ENCODE assay signal across 1 cellular context in genomic region chr16:57377080-57377841, GRCh38.
A peak's percentile ranks its signal among the peaks of the same experiment; 100 is the strongest.
TF ChIP-seq lines count a peak whose summit lies in the region.

No MANE protein-coding gene starts in this region.

TF ChIP-seq in GM12878, 131 proteins besides CTCF, POLR2A, EP300 and RAD21 (continued from another document and continues in another):
- TF ChIP-seq, protein P1, sequence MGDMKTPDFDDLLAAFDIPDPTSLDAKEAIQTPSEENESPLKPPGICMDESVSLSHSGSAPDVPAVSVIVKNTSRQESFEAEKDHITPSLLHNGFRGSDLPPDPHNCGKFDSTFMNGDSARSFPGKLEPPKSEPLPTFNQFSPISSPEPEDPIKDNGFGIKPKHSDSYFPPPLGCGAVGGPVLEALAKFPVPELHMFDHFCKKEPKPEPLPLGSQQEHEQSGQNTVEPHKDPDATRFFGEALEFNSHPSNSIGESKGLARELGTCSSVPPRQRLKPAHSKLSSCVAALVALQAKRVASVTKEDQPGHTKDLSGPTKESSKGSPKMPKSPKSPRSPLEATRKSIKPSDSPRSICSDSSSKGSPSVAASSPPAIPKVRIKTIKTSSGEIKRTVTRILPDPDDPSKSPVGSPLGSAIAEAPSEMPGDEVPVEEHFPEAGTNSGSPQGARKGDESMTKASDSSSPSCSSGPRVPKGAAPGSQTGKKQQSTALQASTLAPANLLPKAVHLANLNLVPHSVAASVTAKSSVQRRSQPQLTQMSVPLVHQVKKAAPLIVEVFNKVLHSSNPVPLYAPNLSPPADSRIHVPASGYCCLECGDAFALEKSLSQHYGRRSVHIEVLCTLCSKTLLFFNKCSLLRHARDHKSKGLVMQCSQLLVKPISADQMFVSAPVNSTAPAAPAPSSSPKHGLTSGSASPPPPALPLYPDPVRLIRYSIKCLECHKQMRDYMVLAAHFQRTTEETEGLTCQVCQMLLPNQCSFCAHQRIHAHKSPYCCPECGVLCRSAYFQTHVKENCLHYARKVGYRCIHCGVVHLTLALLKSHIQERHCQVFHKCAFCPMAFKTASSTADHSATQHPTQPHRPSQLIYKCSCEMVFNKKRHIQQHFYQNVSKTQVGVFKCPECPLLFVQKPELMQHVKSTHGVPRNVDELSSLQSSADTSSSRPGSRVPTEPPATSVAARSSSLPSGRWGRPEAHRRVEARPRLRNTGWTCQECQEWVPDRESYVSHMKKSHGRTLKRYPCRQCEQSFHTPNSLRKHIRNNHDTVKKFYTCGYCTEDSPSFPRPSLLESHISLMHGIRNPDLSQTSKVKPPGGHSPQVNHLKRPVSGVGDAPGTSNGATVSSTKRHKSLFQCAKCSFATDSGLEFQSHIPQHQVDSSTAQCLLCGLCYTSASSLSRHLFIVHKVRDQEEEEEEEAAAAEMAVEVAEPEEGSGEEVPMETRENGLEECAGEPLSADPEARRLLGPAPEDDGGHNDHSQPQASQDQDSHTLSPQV (IDR thresholded peaks at IDR 0.05) = no peak
- TF ChIP-seq NBN (IDR thresholded peaks at IDR 0.05) (peak; percentile 74; the same call in 1 of the 2 replicates), PRDM15 (CRISPR knock-in tag; IDR thresholded peaks at IDR 0.05) (no peak), WRNIP1 (IDR thresholded peaks at IDR 0.05; ENCODE audit: borderline replicate concordance, low read depth, low read length) (no peak), HDGF (IDR thresholded peaks at IDR 0.05) (no peak; the same call in 1 of the 2 replicates), YY1 (IDR thresholded peaks at IDR 0.05; ENCODE audit: low read depth, low read length) (0 out of 2 replicates have a peak, but pooled peaks have one; percentile 10), ZBED1 (IDR thresholded peaks at IDR 0.05; ENCODE audit: borderline replicate concordance) (peak; percentile 95), SUZ12 (IDR thresholded peaks at IDR 0.05; ENCODE audit: unreplicated experiment) (no peak), MEF2A (IDR thresholded peaks at IDR 0.05; ENCODE audit: insufficient read depth, low read depth, low read length) (peak; percentile 70), MTA3 (IDR thresholded peaks at IDR 0.05; ENCODE audit: borderline replicate concordance, low read length) (peak; percentile 74; the same call in 1 of the 2 replicates), EGR1 (IDR thresholded peaks at IDR 0.05; ENCODE audit: borderline replicate concordance in 1 of 2, low read depth in 2 of 2, low read length in 2 of 2) (peak in 1 of 2 experiments; percentile 56; a peak in 1 of 3 replicates), HDAC6 (IDR thresholded peaks at IDR 0.05; ENCODE audit: unreplicated experiment) (no peak), ATF3 (IDR thresholded peaks at IDR 0.05; ENCODE audit: borderline replicate concordance, extremely low read depth, low read depth, low read length) (no peak), KDM1A (IDR thresholded peaks at IDR 0.05; ENCODE audit: borderline replicate concordance) (no peak), NR2C2 (IDR thresholded peaks at IDR 0.05; ENCODE audit: borderline replicate concordance, control insufficient read depth, insufficient read length, low read depth) (no peak), ZNF274 (IDR thresholded peaks at IDR 0.05; ENCODE audit: insufficient read depth, insufficient read length) (no peak), GATAD2B (conservative IDR thresholded peaks at IDR 0.05; ENCODE audit: low read depth) (peak; percentile 89), BRCA1 (IDR thresholded peaks at IDR 0.05; ENCODE audit: low read depth, low read length) (no peak), NR2F1 (conservative IDR thresholded peaks at IDR 0.05) (peak; percentile 92), NRF1 (conservative IDR thresholded peaks at IDR 0.05; ENCODE audit: low read depth, low read length) (no peak), SUPT20H (IDR thresholded peaks at IDR 0.05; ENCODE audit: borderline replicate concordance, control insufficient read depth, low read depth, low read length) (no peak), SKIL (IDR thresholded peaks at IDR 0.05; ENCODE audit: low read depth, poor library complexity, severe bottlenecking) (peak; percentile 64), HCFC1 (IDR thresholded peaks at IDR 0.05; ENCODE audit: low read length) (no peak), BHLHE40 (IDR thresholded peaks at IDR 0.05; ENCODE audit: borderline replicate concordance in 1 of 2, low read depth in 2 of 2, low read length in 1 of 2) (peak; percentile 79 to 87; a peak in 3 of 4 replicates), CREM (IDR thresholded peaks at IDR 0.05; ENCODE audit: low read depth) (peak; percentile 90), MEF2B (IDR thresholded peaks at IDR 0.05; ENCODE audit: partially characterized antibody, poor library complexity, severe bottlenecking) (peak; percentile 86), MAX (IDR thresholded peaks at IDR 0.05; ENCODE audit: low read depth, low read length) (no peak; the same call in 1 of the 2 replicates), LARP7 (IDR thresholded peaks at IDR 0.05) (no peak), CBX5 (IDR thresholded peaks at IDR 0.05; ENCODE audit: low read depth) (peak; percentile 84), YBX1 (IDR thresholded peaks at IDR 0.05) (no peak), ATF2 (IDR thresholded peaks at IDR 0.05; ENCODE audit: low read length) (peak; percentile 98)
- TF ChIP-seq, protein P2, sequence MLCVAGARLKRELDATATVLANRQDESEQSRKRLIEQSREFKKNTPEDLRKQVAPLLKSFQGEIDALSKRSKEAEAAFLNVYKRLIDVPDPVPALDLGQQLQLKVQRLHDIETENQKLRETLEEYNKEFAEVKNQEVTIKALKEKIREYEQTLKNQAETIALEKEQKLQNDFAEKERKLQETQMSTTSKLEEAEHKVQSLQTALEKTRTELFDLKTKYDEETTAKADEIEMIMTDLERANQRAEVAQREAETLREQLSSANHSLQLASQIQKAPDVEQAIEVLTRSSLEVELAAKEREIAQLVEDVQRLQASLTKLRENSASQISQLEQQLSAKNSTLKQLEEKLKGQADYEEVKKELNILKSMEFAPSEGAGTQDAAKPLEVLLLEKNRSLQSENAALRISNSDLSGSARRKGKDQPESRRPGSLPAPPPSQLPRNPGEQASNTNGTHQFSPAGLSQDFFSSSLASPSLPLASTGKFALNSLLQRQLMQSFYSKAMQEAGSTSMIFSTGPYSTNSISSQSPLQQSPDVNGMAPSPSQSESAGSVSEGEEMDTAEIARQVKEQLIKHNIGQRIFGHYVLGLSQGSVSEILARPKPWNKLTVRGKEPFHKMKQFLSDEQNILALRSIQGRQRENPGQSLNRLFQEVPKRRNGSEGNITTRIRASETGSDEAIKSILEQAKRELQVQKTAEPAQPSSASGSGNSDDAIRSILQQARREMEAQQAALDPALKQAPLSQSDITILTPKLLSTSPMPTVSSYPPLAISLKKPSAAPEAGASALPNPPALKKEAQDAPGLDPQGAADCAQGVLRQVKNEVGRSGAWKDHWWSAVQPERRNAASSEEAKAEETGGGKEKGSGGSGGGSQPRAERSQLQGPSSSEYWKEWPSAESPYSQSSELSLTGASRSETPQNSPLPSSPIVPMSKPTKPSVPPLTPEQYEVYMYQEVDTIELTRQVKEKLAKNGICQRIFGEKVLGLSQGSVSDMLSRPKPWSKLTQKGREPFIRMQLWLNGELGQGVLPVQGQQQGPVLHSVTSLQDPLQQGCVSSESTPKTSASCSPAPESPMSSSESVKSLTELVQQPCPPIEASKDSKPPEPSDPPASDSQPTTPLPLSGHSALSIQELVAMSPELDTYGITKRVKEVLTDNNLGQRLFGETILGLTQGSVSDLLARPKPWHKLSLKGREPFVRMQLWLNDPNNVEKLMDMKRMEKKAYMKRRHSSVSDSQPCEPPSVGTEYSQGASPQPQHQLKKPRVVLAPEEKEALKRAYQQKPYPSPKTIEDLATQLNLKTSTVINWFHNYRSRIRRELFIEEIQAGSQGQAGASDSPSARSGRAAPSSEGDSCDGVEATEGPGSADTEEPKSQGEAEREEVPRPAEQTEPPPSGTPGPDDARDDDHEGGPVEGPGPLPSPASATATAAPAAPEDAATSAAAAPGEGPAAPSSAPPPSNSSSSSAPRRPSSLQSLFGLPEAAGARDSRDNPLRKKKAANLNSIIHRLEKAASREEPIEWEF (IDR thresholded peaks at IDR 0.05; ENCODE audit: insufficient replicate concordance, low read depth, low read length) = peak; percentile 60
- TF ChIP-seq, protein P3, sequence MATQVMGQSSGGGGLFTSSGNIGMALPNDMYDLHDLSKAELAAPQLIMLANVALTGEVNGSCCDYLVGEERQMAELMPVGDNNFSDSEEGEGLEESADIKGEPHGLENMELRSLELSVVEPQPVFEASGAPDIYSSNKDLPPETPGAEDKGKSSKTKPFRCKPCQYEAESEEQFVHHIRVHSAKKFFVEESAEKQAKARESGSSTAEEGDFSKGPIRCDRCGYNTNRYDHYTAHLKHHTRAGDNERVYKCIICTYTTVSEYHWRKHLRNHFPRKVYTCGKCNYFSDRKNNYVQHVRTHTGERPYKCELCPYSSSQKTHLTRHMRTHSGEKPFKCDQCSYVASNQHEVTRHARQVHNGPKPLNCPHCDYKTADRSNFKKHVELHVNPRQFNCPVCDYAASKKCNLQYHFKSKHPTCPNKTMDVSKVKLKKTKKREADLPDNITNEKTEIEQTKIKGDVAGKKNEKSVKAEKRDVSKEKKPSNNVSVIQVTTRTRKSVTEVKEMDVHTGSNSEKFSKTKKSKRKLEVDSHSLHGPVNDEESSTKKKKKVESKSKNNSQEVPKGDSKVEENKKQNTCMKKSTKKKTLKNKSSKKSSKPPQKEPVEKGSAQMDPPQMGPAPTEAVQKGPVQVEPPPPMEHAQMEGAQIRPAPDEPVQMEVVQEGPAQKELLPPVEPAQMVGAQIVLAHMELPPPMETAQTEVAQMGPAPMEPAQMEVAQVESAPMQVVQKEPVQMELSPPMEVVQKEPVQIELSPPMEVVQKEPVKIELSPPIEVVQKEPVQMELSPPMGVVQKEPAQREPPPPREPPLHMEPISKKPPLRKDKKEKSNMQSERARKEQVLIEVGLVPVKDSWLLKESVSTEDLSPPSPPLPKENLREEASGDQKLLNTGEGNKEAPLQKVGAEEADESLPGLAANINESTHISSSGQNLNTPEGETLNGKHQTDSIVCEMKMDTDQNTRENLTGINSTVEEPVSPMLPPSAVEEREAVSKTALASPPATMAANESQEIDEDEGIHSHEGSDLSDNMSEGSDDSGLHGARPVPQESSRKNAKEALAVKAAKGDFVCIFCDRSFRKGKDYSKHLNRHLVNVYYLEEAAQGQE (IDR thresholded peaks at IDR 0.05; ENCODE audit: low read depth, low read length) = 0 out of 2 replicates have a peak, but pooled peaks have one; percentile 18
- TF ChIP-seq, protein P4, sequence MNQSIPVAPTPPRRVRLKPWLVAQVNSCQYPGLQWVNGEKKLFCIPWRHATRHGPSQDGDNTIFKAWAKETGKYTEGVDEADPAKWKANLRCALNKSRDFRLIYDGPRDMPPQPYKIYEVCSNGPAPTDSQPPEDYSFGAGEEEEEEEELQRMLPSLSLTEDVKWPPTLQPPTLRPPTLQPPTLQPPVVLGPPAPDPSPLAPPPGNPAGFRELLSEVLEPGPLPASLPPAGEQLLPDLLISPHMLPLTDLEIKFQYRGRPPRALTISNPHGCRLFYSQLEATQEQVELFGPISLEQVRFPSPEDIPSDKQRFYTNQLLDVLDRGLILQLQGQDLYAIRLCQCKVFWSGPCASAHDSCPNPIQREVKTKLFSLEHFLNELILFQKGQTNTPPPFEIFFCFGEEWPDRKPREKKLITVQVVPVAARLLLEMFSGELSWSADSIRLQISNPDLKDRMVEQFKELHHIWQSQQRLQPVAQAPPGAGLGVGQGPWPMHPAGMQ (IDR thresholded peaks at IDR 0.05; ENCODE audit: borderline replicate concordance) = no peak
